In genomic region chr4:76752911-76753494, GRCh38 we compare ENCODE assay signal across 9 cellular contexts.
DNase-seq lines count a peak whose midpoint lies in the region; ATAC-seq and TF ChIP-seq lines count a peak whose summit lies in the region.
"Had no signal": no experiment of that assay in that cellular context is flagged by ENCODE, and none has a peak within 500 bp of the region (broad histone marks: within the 10 kb centered on the region; RNA-seq: fewer than 3 reads in every experiment).

No MANE protein-coding gene starts in this region.

- CTCF ChIA-PET in OCI-LY7 (lab: Charles Lee; ENCODE audit: unreplicated experiment) = no interaction called here

- H3K9me2 ChIP-seq in OCI-LY7 (ENCODE audit: insufficient read depth, low read length) = no peaks in the 10 kb centered on the region

- H3K4me1 ChIP-seq in OCI-LY7 (ENCODE audit: insufficient read depth, low read length, poor library complexity, severe bottlenecking) = no peaks in the 10 kb centered on the region

- no peak overlapping the region for H3K4me2 ChIP-seq in OCI-LY7 (ENCODE audit: low read length)

- no peaks in the 10 kb centered on the region for H3K79me2 ChIP-seq in OCI-LY7 (ENCODE audit: insufficient read depth, low read depth, low read length)

- no peak overlapping the region for H3K4me3 ChIP-seq in epithelial cell of proximal tubule (ENCODE audit: low read depth, low read length)
- H3K4me3 ChIP-seq in OCI-LY7 (ENCODE audit: low read depth, low read length, poor library complexity, severe bottlenecking) = no peak overlapping the region

- TF ChIP-seq CTCF in epithelial cell of proximal tubule (conservative IDR thresholded peaks at IDR 0.05; ENCODE audit: low read depth, low read length) = no peak
- no peak for TF ChIP-seq CTCF in OCI-LY7 (conservative IDR thresholded peaks at IDR 0.05; ENCODE audit: low read length)

- BruUV-seq in OCI-LY7 (replicated peaks; lab: Mats Ljungman, UMichigan) = no TSS peak

- H2AFZ ChIP-seq in OCI-LY7 (ENCODE audit: low read length) = no peak overlapping the region

- no peaks in the 10 kb centered on the region for H3K36me3 ChIP-seq in OCI-LY7 (ENCODE audit: insufficient read depth, low read length)

- intact Hi-C loops in OCI-LY7 (cut with micrococcal nuclease; ENCODE audit: unreplicated experiment) = no loop called here

- DNase-seq in DMS 273 treated with DMSO at 0.1 percent for 48 hours (lab: John Stamatoyannopoulos, UW) = peak; percentile 10
- DNase-seq in NCI-H446 treated with DMSO at 0.1 percent for 48 hours (lab: John Stamatoyannopoulos, UW) = peak; percentile 77
- peak; percentile 85 for DNase-seq in epithelial cell of proximal tubule (ENCODE audit: low read depth)
- DNase-seq in non-pigmented ciliary epithelial cell (ENCODE audit: low read depth) = peak; percentile 94
- DNase-seq in T-helper 1 cell = no peak
- DNase-seq in OCI-LY7 (ENCODE audit: low spot score) = no peak
- no peak for DNase-seq in activated T-cell treated with anti-CD3 and anti-CD28 coated beads, Interleukin-2, amount 50 U/mL, for 1 hour
- DNase-seq: NCI-H1105 had no signal

- POLR2A ChIA-PET in OCI-LY7 (lab: Charles Lee) = no interaction called here

- no peak for ATAC-seq in GM19328 (IDR thresholded peaks at IDR 0.05; ENCODE audit: unreplicated experiment)

- H4K20me1 ChIP-seq in OCI-LY7 (ENCODE audit: insufficient read depth, low read length) = no peaks in the 10 kb centered on the region

- no peaks in the 10 kb centered on the region for H3K9me3 ChIP-seq in OCI-LY7 (ENCODE audit: low read length)

- no peak overlapping the region for H3K27ac ChIP-seq in OCI-LY7 (ENCODE audit: low read depth, low read length, poor library complexity, severe bottlenecking)

Comparison
In these comparisons a context has a peak if more than half of its experiments do, and no peak if none do; other contexts are left out.
1. DNase-seq: peak in DMS 273 treated with DMSO at 0.1 percent for 48 hours (single experiment), NCI-H446 treated with DMSO at 0.1 percent for 48 hours (single experiment), epithelial cell of proximal tubule (single experiment) and non-pigmented ciliary epithelial cell (single experiment); none in T-helper 1 cell (0 of 5), OCI-LY7 (single experiment) and activated T-cell treated with anti-CD3 and anti-CD28 coated beads, Interleukin-2, amount 50 U/mL, for 1 hour (single experiment).